ENCODE assay signal across 8 cellular contexts in the genomic region with DNA sequence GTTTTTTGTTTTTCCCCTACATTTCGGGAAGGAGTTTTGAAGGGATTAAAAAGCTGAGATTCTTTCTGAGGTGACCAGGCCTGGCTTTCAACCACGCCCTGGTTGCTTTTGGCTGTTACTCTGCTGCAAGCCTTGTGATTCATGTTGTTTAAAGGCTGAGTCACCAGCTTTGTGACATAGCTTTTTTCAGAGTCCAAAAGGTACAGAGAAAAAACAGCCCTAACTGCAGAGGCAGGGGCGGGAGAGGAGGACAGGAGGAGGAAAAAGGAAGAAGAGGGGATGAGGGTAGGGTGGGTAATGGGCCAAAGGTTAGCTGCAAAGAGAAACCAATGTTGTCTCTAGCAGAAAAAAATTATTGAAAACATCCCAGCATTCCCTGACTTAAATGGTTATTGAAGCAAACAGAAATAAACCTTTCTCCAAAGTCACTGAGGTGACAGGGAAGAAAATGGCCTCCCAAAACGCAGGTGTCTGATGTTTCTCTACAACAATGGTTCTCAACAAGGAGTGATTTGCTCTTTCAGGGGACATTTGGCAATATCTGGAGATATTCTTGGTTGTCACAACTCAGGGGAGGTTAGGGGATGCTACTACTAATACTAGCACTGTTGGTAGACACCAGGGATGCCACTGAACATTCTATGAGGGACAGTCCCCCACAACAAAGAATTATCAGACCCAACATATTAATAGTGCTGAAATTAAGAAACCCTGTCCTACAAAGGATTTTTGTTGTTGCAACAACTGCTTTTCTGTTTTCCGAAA. TPM values are rescaled to one million over a fixed set of nuclear protein-coding genes. Genes with fewer than 3 reads are reported as not detected.
DNase-seq lines count a peak whose midpoint lies in the region; ATAC-seq lines count a peak whose summit lies in the region.

No MANE protein-coding gene starts in this region.

- no peaks in the 10 kb centered on the region for H3K27me3 Mint-ChIP-seq in activated naive CD4-positive, alpha-beta T cell treated with anti-CD3 and anti-CD28 coated beads, Interleukin-2, amount 50 U/mL, for 24 hours

- peak overlapping the region; percentile 92 for H3K4me3 ChIP-seq in ACC112 (ENCODE audit: low read depth, low read length)
- peak overlapping the region; percentile 56 for H3K4me3 ChIP-seq in HUES48 (ENCODE audit: low read depth, low read length)

- peaks cover 87% of the 10 kb centered on the region for H3K4me1 Mint-ChIP-seq in activated naive CD4-positive, alpha-beta T cell treated with anti-CD3 and anti-CD28 coated beads, Interleukin-2, amount 50 U/mL, for 24 hours

- ATAC-seq in GM18873 (IDR thresholded peaks at IDR 0.05; ENCODE audit: low FRiP score, unreplicated experiment): no peak

- no peaks in the 10 kb centered on the region for H3K9me3 Mint-ChIP-seq in activated naive CD4-positive, alpha-beta T cell treated with anti-CD3 and anti-CD28 coated beads, Interleukin-2, amount 50 U/mL, for 24 hours

- peak overlapping the region; percentile 99 for H3K27ac Mint-ChIP-seq in activated naive CD4-positive, alpha-beta T cell treated with anti-CD3 and anti-CD28 coated beads, Interleukin-2, amount 50 U/mL, for 24 hours

- H3K79me2 ChIP-seq in ACC112 (ENCODE audit: control insufficient read depth, insufficient read depth, low read length, unreplicated experiment): peaks cover 30% of the 10 kb centered on the region

- peak overlapping the region; percentile 68 for H3K9ac ChIP-seq in HUES48 (ENCODE audit: low read depth, low read length)

- no peaks in the 10 kb centered on the region for H3K27me3 ChIP-seq in ACC112 (ENCODE audit: insufficient read depth, low read length)
- no peaks in the 10 kb centered on the region for H3K27me3 ChIP-seq in HUES48 (ENCODE audit: control insufficient read depth, insufficient read depth, low read length)

- no peaks in the 10 kb centered on the region for H3K9me3 ChIP-seq in HUES48 (ENCODE audit: control insufficient read depth, insufficient read depth, low read length)

- DNase-seq in cardiac septum (ENCODE audit: low spot score) (peak; percentile 87), pulmonary artery endothelial cell (ENCODE audit: low read depth, low spot score) (peak; percentile 69), HUDEP-2 (lab: John Stamatoyannopoulos, UW; ENCODE audit: unreplicated experiment in 76 of 76) (no peak), NCI-H187 treated with DMSO at 0.1 percent for 48 hours (lab: John Stamatoyannopoulos, UW) (no peak)

- intact Hi-C loops in cardiac septum (cut with DNase I): no loop called here

- peaks cover 35% of the 10 kb centered on the region for H3K4me1 ChIP-seq in ACC112 (ENCODE audit: control insufficient read depth, insufficient read depth, low read length, unreplicated experiment)
- H3K4me1 ChIP-seq in HUES48 (ENCODE audit: control insufficient read depth, insufficient read depth, low read length): peaks cover 51% of the 10 kb centered on the region

- H3K27ac ChIP-seq in ACC112 (ENCODE audit: low read depth, low read length) (peak overlapping the region; percentile 98), HUES48 (ENCODE audit: low read depth, low read length) (peak overlapping the region; percentile 99)

- H3K36me3 Mint-ChIP-seq in activated naive CD4-positive, alpha-beta T cell treated with anti-CD3 and anti-CD28 coated beads, Interleukin-2, amount 50 U/mL, for 24 hours: peaks cover 25% of the 10 kb centered on the region

- peaks cover 15% of the 10 kb centered on the region; the same call in 1 of the 2 replicates for H3K36me3 ChIP-seq in ACC112 (ENCODE audit: insufficient read depth, low read length)
- H3K36me3 ChIP-seq in HUES48 (ENCODE audit: control insufficient read depth, insufficient read depth, low read length): peaks cover 17% of the 10 kb centered on the region

- peak overlapping the region; percentile 87 for H3K4me3 Mint-ChIP-seq in activated naive CD4-positive, alpha-beta T cell treated with anti-CD3 and anti-CD28 coated beads, Interleukin-2, amount 50 U/mL, for 24 hours

- no peak overlapping the region for H2AFZ ChIP-seq in ACC112 (ENCODE audit: low read length, unreplicated experiment)

RNA-seq across cellular contexts. Expression of gene UBC, which starts 2.1 kb away (rescaled TPM):
- total RNA-seq in cardiac septum (1,009 TPM), pulmonary artery endothelial cell (1,744 and 2,029 TPM in 2 replicates)

RNA-seq across cellular contexts. Expression of gene SCARB1, which starts 52.9 kb away (rescaled TPM):
- 8.6 TPM for total RNA-seq in cardiac septum
- 30.3 and 34.6 TPM in 2 replicates for total RNA-seq in pulmonary artery endothelial cell

Comparison
In these comparisons a context has a peak if more than half of its experiments do, and no peak if none do; other contexts are left out.
1. DNase-seq: peak in cardiac septum (single experiment) and pulmonary artery endothelial cell (single experiment); none in HUDEP-2 (0 of 76) and NCI-H187 treated with DMSO at 0.1 percent for 48 hours (single experiment).